ENCODE assay signal across 12 cellular contexts in genomic region chr1:201675143-201675542, GRCh38.
DNase-seq lines count a peak whose midpoint lies in the region; ATAC-seq and TF ChIP-seq lines count a peak whose summit lies in the region.
"Had no signal": no experiment of that assay in that cellular context is flagged by ENCODE, and none has a peak within 500 bp of the region (broad histone marks: within the 10 kb centered on the region; RNA-seq: fewer than 3 reads in every experiment).

No MANE protein-coding gene starts in this region.

- WGBS in neuronal stem cell (ENCODE audit: extremely low coverage in 2 of 2, insufficient read length in 2 of 2, insufficient replicate concordance in 1 of 2), 2 donors, result no CpG with 5 or more reads among the region's 5 CpGs

- H2BK5ac ChIP-seq in neuronal stem cell (ENCODE audit: low read length), result no peak overlapping the region

- H3K9me3 ChIP-seq in neuronal stem cell (replicated peaks in 1 of 2; ENCODE audit: control insufficient read depth in 2 of 2, insufficient read depth in 1 of 2, low read depth in 1 of 2, low read length in 2 of 2), result no peaks in the 10 kb centered on the region
- H3K9me3 ChIP-seq: body of pancreas had no signal

- H3K27me3 ChIP-seq in neuronal stem cell (ENCODE audit: control insufficient read depth in 3 of 3, insufficient read depth in 3 of 3, low read depth in 1 of 3, low read length in 3 of 3), result no peaks in the 10 kb centered on the region
- H3K27me3 ChIP-seq: body of pancreas had no signal

- H2BK12ac ChIP-seq in neuronal stem cell (ENCODE audit: low read length), result no peak overlapping the region

- H3K4ac ChIP-seq in neuronal stem cell (ENCODE audit: low read length), result no peak overlapping the region

- H3K79me1 ChIP-seq in neuronal stem cell (ENCODE audit: low read depth, low read length), result no peaks in the 10 kb centered on the region

- ATAC-seq in GM21528 (IDR thresholded peaks at IDR 0.05; ENCODE audit: low FRiP score, unreplicated experiment) (no peak), HG03025 (IDR thresholded peaks at IDR 0.05; ENCODE audit: low FRiP score, unreplicated experiment) (no peak)
- ATAC-seq: body of pancreas had no signal

- no peak overlapping the region for H2AK5ac ChIP-seq in neuronal stem cell (ENCODE audit: low read depth, low read length)

- H3K4me1 ChIP-seq in neuronal stem cell (ENCODE audit: control insufficient read depth in 2 of 2, insufficient read depth in 1 of 2, low read depth in 1 of 2, low read length in 2 of 2), result peaks cover 15 to 34% of the 10 kb centered on the region in 2 donors

- H3K23ac ChIP-seq in neuronal stem cell (ENCODE audit: low read depth, low read length, poor library complexity), result no peak overlapping the region

- no peak overlapping the region for H3K14ac ChIP-seq in neuronal stem cell (ENCODE audit: low read length)

- no peak overlapping the region for H3K4me2 ChIP-seq in neuronal stem cell (ENCODE audit: insufficient read depth, low read length, poor library complexity, severe bottlenecking)

- DNase-seq in CD1c-positive myeloid dendritic cell (ENCODE audit: extremely low spot score), result peak; percentile 34
- peak; percentile 59 for DNase-seq in RPMI7951 (ENCODE audit: low read depth)
- DNase-seq in fibroblast of villous mesenchyme (ENCODE audit: low read depth), result peak; percentile 46
- no peak for DNase-seq in neuronal stem cell (ENCODE audit: low spot score)
- DNase-seq in NCI-H2081 (lab: John Stamatoyannopoulos, UW), result no peak
- no peak for DNase-seq in cortex of kidney (lab: John Stamatoyannopoulos, UW)
- DNase-seq: activated effector memory CD4-positive, alpha-beta T cell treated with anti-CD3 and anti-CD28 coated beads, Interleukin-2, amount 50 U/mL, for 16 hours; NCI-H2171; stimulated activated CD4-positive, alpha-beta T cell treated with anti-CD3 and anti-CD28 coated beads, Interleukin-1b, Interleukin-23, amount 100 ng/mL, for 48 hours had no signal

- no peak overlapping the region for H4K8ac ChIP-seq in neuronal stem cell (ENCODE audit: low read depth, low read length)

- no peak overlapping the region for H3K27ac ChIP-seq in neuronal stem cell (replicated peaks; ENCODE audit: low read length)
- H3K27ac ChIP-seq: body of pancreas had no signal

- H3K36me3 ChIP-seq in neuronal stem cell (replicated peaks in 1 of 2; ENCODE audit: control insufficient read depth in 2 of 2, insufficient read depth in 2 of 2, low read length in 2 of 2), result no peaks in the 10 kb centered on the region

- H2BK15ac ChIP-seq in neuronal stem cell (ENCODE audit: low read length), result no peak overlapping the region

- H3K4me3 ChIP-seq in fibroblast of villous mesenchyme (ENCODE audit: low read depth, low read length) (no peak overlapping the region), neuronal stem cell (ENCODE audit: low read length in 2 of 2) (no peak overlapping the region)
- H3K4me3 ChIP-seq: body of pancreas had no signal

- no peak overlapping the region for H4K91ac ChIP-seq in neuronal stem cell (ENCODE audit: low read depth, low read length, poor library complexity)

- H2AFZ ChIP-seq in neuronal stem cell (ENCODE audit: low read length), result no peak overlapping the region

- H3K18ac ChIP-seq in neuronal stem cell (ENCODE audit: low read length), result peak overlapping the region; percentile 29

- H2BK120ac ChIP-seq in neuronal stem cell (ENCODE audit: low read depth, low read length), result no peak overlapping the region

- TF ChIP-seq CTCF in fibroblast of villous mesenchyme (IDR thresholded peaks at IDR 0.05; ENCODE audit: insufficient read depth, low read depth, low read length), result no peak

- no peak overlapping the region for H3K9ac ChIP-seq in neuronal stem cell (ENCODE audit: low read depth, low read length, poor library complexity)

Comparison
In these comparisons a context has a peak if more than half of its experiments do, and no peak if none do; other contexts are left out.
1. DNase-seq: peak in CD1c-positive myeloid dendritic cell (single experiment), RPMI7951 (single experiment) and fibroblast of villous mesenchyme (single experiment); none in neuronal stem cell (single experiment), NCI-H2081 (0 of 2) and cortex of kidney (single experiment).